In the genomic region with DNA sequence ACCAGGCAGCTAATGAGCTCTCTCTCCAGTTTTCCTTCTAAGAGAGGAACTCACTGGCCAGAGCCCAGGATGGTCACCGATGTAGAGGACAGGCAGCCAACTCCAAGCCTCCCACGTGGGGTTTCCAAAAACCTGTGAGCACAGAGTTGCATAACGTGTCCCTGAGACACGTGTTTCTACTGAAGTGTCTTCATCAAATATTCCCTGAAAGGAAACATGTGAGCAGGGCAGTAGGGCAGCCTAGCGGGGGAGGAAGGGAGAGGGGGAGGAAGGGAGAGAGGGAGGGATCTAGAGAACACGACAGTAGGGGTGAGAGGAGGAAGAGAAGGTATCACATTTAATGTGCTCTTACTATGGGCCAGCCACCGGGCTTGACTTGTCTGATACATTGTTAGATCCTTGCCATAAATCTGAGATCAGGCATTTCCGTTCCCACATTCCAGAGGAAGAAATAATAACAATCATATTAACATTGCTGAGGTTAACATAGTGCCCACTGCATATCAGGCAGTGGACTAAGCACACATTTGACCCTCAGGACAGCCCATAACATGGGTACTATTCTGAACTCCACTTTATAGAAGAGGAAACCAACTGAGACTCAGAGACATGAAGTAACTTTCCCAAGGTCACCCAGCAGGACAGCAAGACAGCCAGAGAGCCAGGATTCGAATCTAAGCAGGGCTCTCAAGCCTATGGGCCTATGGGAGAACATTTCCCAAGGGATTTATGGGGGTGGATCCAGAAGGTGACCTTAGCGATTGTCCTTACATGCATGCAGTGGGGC, we compare ENCODE assay signal across 9 cellular contexts. TPM values are rescaled to one million over a fixed set of nuclear protein-coding genes. Genes with fewer than 3 reads are reported as not detected.
DNase-seq lines count a peak whose midpoint lies in the region; ATAC-seq lines count a peak whose summit lies in the region.
"Had no signal": no experiment of that assay in that cellular context is flagged by ENCODE, and none has a peak within 500 bp of the region (broad histone marks: within the 10 kb centered on the region; RNA-seq: fewer than 3 reads in every experiment).

No MANE protein-coding gene starts in this region.

- ATAC-seq in HG03139 (IDR thresholded peaks at IDR 0.05; ENCODE audit: unreplicated experiment): no peak
- no peak for ATAC-seq in GM19395 (IDR thresholded peaks at IDR 0.05; ENCODE audit: unreplicated experiment)
- no peak for ATAC-seq in HG03175 (IDR thresholded peaks at IDR 0.05; ENCODE audit: unreplicated experiment)

- intact Hi-C loops in posterior vena cava (cut with DNase I): no loop called here

- peak; percentile 82 for DNase-seq in ELR (ENCODE audit: low read depth)
- DNase-seq in SW480 (ENCODE audit: low spot score): peak; percentile 85
- peak; percentile 81 for DNase-seq in glomerular endothelial cell (ENCODE audit: extremely low read depth, low read depth, low spot score)
- peak; percentile 87 for DNase-seq in posterior vena cava (ENCODE audit: low spot score)
- DNase-seq in activated CD4-positive, alpha-beta T cell treated with anti-CD3 and anti-CD28 coated beads for 4 hours: no peak
- DNase-seq: activated CD8-positive, alpha-beta memory T cell treated with anti-CD3 and anti-CD28 coated beads, Interleukin-2, amount 10 ng/mL, durations not matched to agents 7 days and 5 days had no signal

RNA-seq across cellular contexts. Expression of gene SYS1, which starts 4.5 kb away (rescaled TPM):
- total RNA-seq in glomerular endothelial cell (19.2 and 31.1 TPM in 2 replicates), posterior vena cava (10 to 100 TPM; 21.8 to 22.6 TPM)

RNA-seq across cellular contexts. Expression of gene SDC4, which starts 10.3 kb away (rescaled TPM):
- total RNA-seq in glomerular endothelial cell: 59.4 and 64.3 TPM in 2 replicates
- total RNA-seq in posterior vena cava: 100 to 1,000 TPM in 1 of 2 donors, 10 to 100 TPM in 1; 85.7 to 104 TPM

RNA-seq across cellular contexts. Expression of gene TP53TG5, which starts 19.6 kb away (rescaled TPM):
- total RNA-seq in glomerular endothelial cell (not detected in 2 replicates), posterior vena cava (1 to 10 TPM; 1.4 to 2.0 TPM)

RNA-seq across cellular contexts. Expression of gene DBNDD2, which starts 49.6 kb away (rescaled TPM):
- total RNA-seq in glomerular endothelial cell (21.7 and 25.0 TPM in 2 replicates), posterior vena cava (100 to 1,000 TPM; 119 to 141 TPM)

RNA-seq across cellular contexts. Expression of gene MATN4, which starts 50.4 kb away (rescaled TPM):
- total RNA-seq in glomerular endothelial cell (not detected in 2 replicates), posterior vena cava (under 1 TPM; 0.29 to 0.56 TPM)

Comparison
In these comparisons a context has a peak if more than half of its experiments do, and no peak if none do; other contexts are left out.
1. DNase-seq: peak in ELR (single experiment), SW480 (single experiment), glomerular endothelial cell (single experiment) and posterior vena cava (single experiment); none in activated CD4-positive, alpha-beta T cell treated with anti-CD3 and anti-CD28 coated beads for 4 hours (0 of 2).